8 cellular contexts compared by ENCODE assay signal in the genomic region with DNA sequence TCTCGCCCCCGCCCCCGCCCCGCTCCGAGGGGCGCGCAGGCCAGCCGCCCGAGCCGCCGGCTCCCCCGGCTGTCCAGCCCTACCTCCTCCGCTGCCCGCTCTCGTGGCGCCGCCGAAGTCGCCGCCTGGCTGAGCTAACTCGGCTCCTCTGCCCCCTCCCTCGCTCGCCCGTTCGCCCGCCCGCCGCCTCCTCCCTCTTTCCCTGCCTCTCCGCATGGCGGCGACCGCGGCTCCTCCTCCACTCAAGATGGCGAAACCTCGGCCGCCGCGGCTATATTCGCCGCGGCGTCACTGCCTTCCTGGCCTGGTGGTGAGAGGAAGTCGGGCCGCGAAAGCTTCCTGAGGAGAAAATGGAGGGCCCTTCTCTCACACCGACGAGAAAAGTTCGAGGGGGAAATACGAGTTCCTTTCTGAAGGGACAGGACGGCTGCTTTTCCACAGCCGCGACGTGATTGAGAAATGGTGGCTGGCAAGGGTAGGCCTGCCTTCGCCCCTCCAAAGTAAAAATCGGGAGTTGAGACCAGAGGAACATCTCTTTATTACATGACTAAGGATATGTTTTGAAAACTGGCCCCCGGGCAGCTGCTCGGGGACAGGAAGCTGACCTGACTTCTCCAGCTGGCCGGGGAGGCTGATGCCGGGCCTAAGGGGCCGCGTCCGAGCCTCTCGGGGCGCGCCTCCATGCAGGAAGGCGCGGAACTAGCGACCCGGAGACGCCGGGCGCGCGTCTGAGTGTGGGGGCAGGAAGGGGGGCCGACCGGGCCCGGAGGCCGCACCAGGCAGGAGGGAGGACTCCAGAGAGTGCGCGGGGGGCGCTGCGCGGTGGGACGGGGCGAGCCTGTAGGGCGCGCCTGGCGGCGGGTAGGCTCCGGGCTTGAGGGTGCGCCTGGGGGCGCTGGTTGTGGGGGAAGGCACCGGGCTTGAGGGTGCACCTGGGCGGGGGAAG. TPM values are rescaled to one million over a fixed set of nuclear protein-coding genes. Genes with fewer than 3 reads are reported as not detected.
DNase-seq lines count a peak whose midpoint lies in the region; ATAC-seq, FAIRE-seq and TF ChIP-seq lines count a peak whose summit lies in the region.

Gene DDX6, minus strand, starts transcription at position 150 of the 946 bp plus-strand sequence. CDS start 4,913 bp downstream, outside the sequence.

- H3K4me1 ChIP-seq in smooth muscle cell (ENCODE audit: low read depth) = peaks cover 14% of the 10 kb centered on the region

- no peak for FAIRE-seq in bronchial epithelial cell (lab: Jason Lieb, UNC)

- H3K27me3 Mint-ChIP-seq in activated B cell treated with CpG ODN at 0.5 μM for 24 hours (no peaks in the 10 kb centered on the region), immature natural killer cell (ENCODE audit: low read depth in 3 of 3) (peaks cover 3 to 32% (median 29%) of the 10 kb centered on the region in 3 donors)

- H3K79me2 ChIP-seq in smooth muscle cell (ENCODE audit: low read depth) = peaks cover 45% of the 10 kb centered on the region

- H3K4me3 ChIP-seq in bronchial epithelial cell (ENCODE audit: low read depth, low read length) (peak within 1 kb of the TSS; percentile 95), smooth muscle cell (peak within 1 kb of the TSS; percentile 99)

- intact Hi-C loops in activated B cell treated with CpG ODN at 0.5 μM for 24 hours (cut with micrococcal nuclease) = loop anchor here (1.0 to 5.0 kb wide), 7 partner anchors 29 to 354 kb away; partner anchors contain the start of genes CXCR5, HYOU1, KMT2A and RPS25

- peaks cover 24% of the 10 kb centered on the region for H3F3A ChIP-seq in smooth muscle cell (ENCODE audit: low read depth)

- H3K9me3 ChIP-seq in smooth muscle cell (replicated peaks; ENCODE audit: low read depth) = no peaks in the 10 kb centered on the region

- H3K27me3 ChIP-seq in bronchial epithelial cell (ENCODE audit: control insufficient read depth, insufficient read depth, low read length) = no peaks in the 10 kb centered on the region
- no peaks in the 10 kb centered on the region for H3K27me3 ChIP-seq in smooth muscle cell (ENCODE audit: low read depth)

- H3K36me3 Mint-ChIP-seq in activated B cell treated with CpG ODN at 0.5 μM for 24 hours (ENCODE audit: low read depth) = peaks cover 34% of the 10 kb centered on the region
- H3K36me3 Mint-ChIP-seq in immature natural killer cell = no peaks in the 10 kb centered on the region

- ATAC-seq in HG03066 (IDR thresholded peaks at IDR 0.05; ENCODE audit: low read depth, unreplicated experiment) = peak; percentile 34
- peak; percentile 60 for ATAC-seq in activated B cell treated with CpG ODN at 0.5 μM for 24 hours (ENCODE audit: low read depth)
- no peak for ATAC-seq in GM19467 (IDR thresholded peaks at IDR 0.05; ENCODE audit: unreplicated experiment)

- H3K9ac ChIP-seq in smooth muscle cell (ENCODE audit: low read depth) = peak within 1 kb of the TSS; percentile 100

- in situ Hi-C loops in GM13977 (cut with MboI; ENCODE audit: low pct_unique_long_range_greater_than_20kb, low sequenced_read_pairs, unreplicated experiment) = no loop called here

- H3K9me3 Mint-ChIP-seq in activated B cell treated with CpG ODN at 0.5 μM for 24 hours (no peaks in the 10 kb centered on the region), immature natural killer cell (no peaks in the 10 kb centered on the region)

- CTCF ChIA-PET in activated B cell treated with CpG ODN at 0.5 μM for 24 hours (lab: Charles Lee) = interaction anchor here (0.6 to 5.2 kb wide), 15 partner anchors 13 to 193 kb away, joined by 3 to 64 read pairs (median 4); no protein-coding TSS in a partner anchor

- POLR2A ChIA-PET in activated B cell treated with CpG ODN at 0.5 μM for 24 hours (lab: Charles Lee) = interaction anchor here (0.6 to 13.4 kb wide), 42 partner anchors 9 to 577 kb away, joined by 3 to 988 read pairs (median 6); partner anchors contain the start of genes BCL9L, C2CD2L, CENATAC and DPAGT1

- peaks cover 48% of the 10 kb centered on the region for H3K4me1 Mint-ChIP-seq in activated B cell treated with CpG ODN at 0.5 μM for 24 hours
- H3K4me1 Mint-ChIP-seq in immature natural killer cell = peaks cover 46 to 47% of the 10 kb centered on the region in 2 donors

- peaks cover 40% of the 10 kb centered on the region for H4K20me1 ChIP-seq in smooth muscle cell (ENCODE audit: low read depth)

- H3K36me3 ChIP-seq in bronchial epithelial cell (ENCODE audit: control insufficient read depth, insufficient read depth, low read length) (no peaks in the 10 kb centered on the region), smooth muscle cell (ENCODE audit: low read depth) (no peaks in the 10 kb centered on the region)

- DNase-seq in GM13977 (ENCODE audit: low spot score) = peak; percentile 91
- peak; percentile 72 for DNase-seq in NCI-H2196 treated with DMSO at 0.1 percent for 48 hours (lab: John Stamatoyannopoulos, UW; ENCODE audit: unreplicated experiment)
- DNase-seq in activated B cell treated with CpG ODN at 0.5 μM for 24 hours = peak; percentile 83
- peak; percentile 65 for DNase-seq in bronchial epithelial cell (ENCODE audit: low read depth)
- peak; percentile 89 to 91 (median 89) for DNase-seq in immature natural killer cell
- peak; percentile 85 for DNase-seq in smooth muscle cell (lab: John Stamatoyannopoulos, UW; ENCODE audit: unreplicated experiment)

- under 1% methylated on average over 55 of the region's 94 CpGs for WGBS in smooth muscle cell (ENCODE audit: low lambda C conversion rate)

- peak within 1 kb of the TSS; percentile 92 for H3K4me2 ChIP-seq in smooth muscle cell

- peak within 1 kb of the TSS; percentile 100 for H3K4me3 Mint-ChIP-seq in activated B cell treated with CpG ODN at 0.5 μM for 24 hours
- H3K4me3 Mint-ChIP-seq in immature natural killer cell = peak within 1 kb of the TSS; percentile 96 to 99 (median 98)

- H3K27ac Mint-ChIP-seq in activated B cell treated with CpG ODN at 0.5 μM for 24 hours (peak within 1 kb of the TSS; percentile 99), immature natural killer cell (peak within 1 kb of the TSS; percentile 97 to 100 (median 98))

- peak within 1 kb of the TSS; percentile 100 for H3K27ac ChIP-seq in smooth muscle cell (ENCODE audit: low read depth)

- TF ChIP-seq CTCF in GM13977 (IDR thresholded peaks at IDR 0.05; ENCODE audit: extremely low read depth, insufficient read depth, missing control alignments) = peak; percentile 41
- no peak for TF ChIP-seq CTCF in activated B cell treated with CpG ODN at 0.5 μM for 24 hours (IDR thresholded peaks at IDR 0.05)
- peak; percentile 43 for TF ChIP-seq CTCF in bronchial epithelial cell (IDR thresholded peaks at IDR 0.05; ENCODE audit: insufficient read depth, low read length, severe bottlenecking)
- peak; percentile 11 for TF ChIP-seq CTCF in smooth muscle cell (IDR thresholded peaks at IDR 0.05; ENCODE audit: borderline replicate concordance, insufficient read depth, poor library complexity, severe bottlenecking)

- peak within 1 kb of the TSS; percentile 96 for H2AFZ ChIP-seq in smooth muscle cell (ENCODE audit: low read depth)

RNA-seq across cellular contexts. Expression of gene DDX6, which starts in this region (rescaled TPM):
- total RNA-seq in activated B cell treated with CpG ODN at 0.5 μM for 24 hours (263 and 297 TPM in 2 replicates), bronchial epithelial cell (87.9 and 91.3 TPM in 2 replicates), smooth muscle cell (187 and 190 TPM in 2 replicates)
- polyA plus RNA-seq in immature natural killer cell (100 to 1,000 TPM in 1 of 3 donors, 10 to 100 TPM in 2; 61.4 to 124 (median 90.2) TPM), smooth muscle cell (15.3 and 17.9 TPM in 2 replicates)
